28 cellular contexts compared by ENCODE assay signal in the genomic region with DNA sequence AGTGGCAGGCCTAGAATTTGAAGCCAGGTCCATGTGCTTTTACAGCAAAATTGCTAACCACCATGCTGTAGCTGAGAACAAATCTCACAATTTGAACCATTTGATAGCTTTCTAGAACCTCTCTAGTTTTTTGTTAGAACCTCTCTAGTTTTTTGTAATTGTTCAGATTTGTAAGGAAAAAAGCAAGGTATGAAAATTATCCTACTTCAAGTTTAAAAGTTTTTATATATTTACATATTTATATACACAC. TPM values are rescaled to one million over a fixed set of nuclear protein-coding genes. Genes with fewer than 3 reads are reported as not detected.
DNase-seq lines count a peak whose midpoint lies in the region; ATAC-seq, FAIRE-seq and TF ChIP-seq lines count a peak whose summit lies in the region.
"Had no signal": no experiment of that assay in that cellular context is flagged by ENCODE, and none has a peak within 500 bp of the region (broad histone marks: within the 10 kb centered on the region; RNA-seq: fewer than 3 reads in every experiment).

No MANE protein-coding gene starts in this region.

- peak overlapping the region; percentile 42 for H3K27ac Mint-ChIP-seq in astrocyte (ENCODE audit: unreplicated experiment)
- H3K27ac Mint-ChIP-seq: CD14-positive monocyte; CD4-positive, alpha-beta memory T cell; CD4-positive, CD25-positive, alpha-beta regulatory T cell; CD8-positive, alpha-beta memory T cell had no signal

- H3K36me3 ChIP-seq in HepG2 (replicated peaks in 1 of 2; ENCODE audit: control insufficient read depth in 1 of 2, insufficient read depth in 2 of 2, low read length in 2 of 2) (no peaks in the 10 kb centered on the region), right lobe of liver (no peaks in the 10 kb centered on the region), astrocyte (ENCODE audit: insufficient read depth, low read length) (no peaks in the 10 kb centered on the region), pancreas (no peaks in the 10 kb centered on the region), vagina (no peaks in the 10 kb centered on the region), mammary epithelial cell (ENCODE audit: insufficient read depth, low read length) (no peaks in the 10 kb centered on the region)
- H3K36me3 ChIP-seq: BE2C, BLaER1 had no signal

- DNase-seq in HepG2 (ENCODE audit: low spot score), result no peak
- no peak for DNase-seq in right lobe of liver
- DNase-seq in astrocyte (ENCODE audit: low read depth), result no peak
- DNase-seq in pancreas, result no peak
- DNase-seq in vagina (ENCODE audit: extremely low spot score in 2 of 2), result no peak
- DNase-seq in OCI-M2 (lab: John Stamatoyannopoulos, UW; ENCODE audit: unreplicated experiment), result no peak
- DNase-seq in mammary epithelial cell, result no peak
- DNase-seq in NCI-H1694 (lab: John Stamatoyannopoulos, UW), result no peak
- DNase-seq: 8988T; ACHN; BE2C; C1 segment of cervical spinal cord; CD4-positive, alpha-beta memory T cell; CD4-positive, CD25-positive, alpha-beta regulatory T cell; CD8-positive, alpha-beta memory T cell; COR-L47; DMS 273 treated with DMSO at 0.1 percent for 48 hours; DMS153; DMS53; DMS79; DND-41; GDM1 had no signal

- ATAC-seq in HepG2 (no peak), right lobe of liver (no peak), pancreas (no peak)
- ATAC-seq: GM12878 had no signal

- no peak for TF ChIP-seq EP300 in HepG2 (IDR thresholded peaks at IDR 0.05; ENCODE audit: low read depth in 2 of 2, low read length in 2 of 2)
- no peak for TF ChIP-seq EP300 in HepG2 (CRISPR knock-in tag; IDR thresholded peaks at IDR 0.05; ENCODE audit: borderline replicate concordance)

- intact Hi-C loops in HepG2 (cut with micrococcal nuclease; ENCODE audit: unreplicated experiment) (no loop called here), right lobe of liver (cut with DNase I) (no loop called here), pancreas (cut with DNase I) (no loop called here), vagina (cut with DNase I) (no loop called here), mammary epithelial cell (cut with micrococcal nuclease) (no loop called here)

- in situ Hi-C loops in HepG2 (cut with HindIII; ENCODE audit: extremely low pct_ligation_motif_present, low pct_unique_long_range_greater_than_20kb), result no loop called here
- in situ Hi-C loops in mammary epithelial cell (cut with MboI; ENCODE audit: low sequenced_read_pairs in 2 of 2), result no loop called here

- H3K9me3 Mint-ChIP-seq in astrocyte (ENCODE audit: unreplicated experiment), result no peaks in the 10 kb centered on the region
- H3K9me3 Mint-ChIP-seq: CD14-positive monocyte had no signal

- TF ChIP-seq CTCF in HepG2 (CRISPR knock-in tag; IDR thresholded peaks at IDR 0.05) (no peak), right lobe of liver (IDR thresholded peaks at IDR 0.05) (no peak), astrocyte (IDR thresholded peaks at IDR 0.05; ENCODE audit: insufficient read depth, low read depth, low read length) (no peak), pancreas (IDR thresholded peaks at IDR 0.05) (no peak), vagina (IDR thresholded peaks at IDR 0.05) (no peak), mammary epithelial cell (conservative IDR thresholded peaks at IDR 0.05 in 1 of 2, IDR thresholded peaks at IDR 0.05 in 1 of 2; ENCODE audit: extremely low read depth in 1 of 2, insufficient read depth in 1 of 2, low read depth in 1 of 2, low read length in 2 of 2) (no peak)

- H3K27me3 Mint-ChIP-seq in astrocyte (ENCODE audit: low read depth, unreplicated experiment), result no peaks in the 10 kb centered on the region

- TF ChIP-seq RAD21 in HepG2 (CRISPR knock-in tag; IDR thresholded peaks at IDR 0.05), result no peak

- H3K4me3 Mint-ChIP-seq in astrocyte (ENCODE audit: unreplicated experiment), result no peak overlapping the region
- H3K4me3 Mint-ChIP-seq: CD14-positive monocyte; CD4-positive, alpha-beta memory T cell; CD4-positive, CD25-positive, alpha-beta regulatory T cell; CD8-positive, alpha-beta memory T cell had no signal

- H4K20me1 ChIP-seq in HepG2 (ENCODE audit: insufficient read depth, low read length) (no peaks in the 10 kb centered on the region), astrocyte (ENCODE audit: insufficient read depth, low read length) (peaks cover 3% of the 10 kb centered on the region), mammary epithelial cell (ENCODE audit: insufficient read depth, low read length) (no peaks in the 10 kb centered on the region)
- H4K20me1 ChIP-seq: BLaER1 had no signal

- no peak for TF ChIP-seq POLR2A in HepG2 (IDR thresholded peaks at IDR 0.05; ENCODE audit: insufficient read depth in 1 of 2, low read depth in 2 of 2, low read length in 2 of 2)
- TF ChIP-seq POLR2A in right lobe of liver (IDR thresholded peaks at IDR 0.05), result no peak
- no peak for TF ChIP-seq POLR2A in vagina (IDR thresholded peaks at IDR 0.05)

- FAIRE-seq in HepG2 (lab: Jason Lieb, UNC) (no peak), astrocyte (lab: Jason Lieb, UNC) (no peak), pancreas (lab: Jason Lieb, UNC) (peak; percentile 51)
- FAIRE-seq: A204.1, GM12878, GM12892, GM18507 had no signal

- H3K9me3 ChIP-seq in HepG2 (ENCODE audit: low read length) (no peaks in the 10 kb centered on the region), right lobe of liver (no peaks in the 10 kb centered on the region), astrocyte (ENCODE audit: insufficient read depth, low read depth, low read length) (no peaks in the 10 kb centered on the region), pancreas (no peaks in the 10 kb centered on the region), vagina (no peaks in the 10 kb centered on the region), mammary epithelial cell (replicated peaks; ENCODE audit: insufficient read depth, low read length) (no peaks in the 10 kb centered on the region)
- H3K9me3 ChIP-seq: BE2C, BLaER1 had no signal

- peaks cover 17% of the 10 kb centered on the region for H3K4me1 Mint-ChIP-seq in astrocyte (ENCODE audit: low read depth, unreplicated experiment)
- H3K4me1 Mint-ChIP-seq: CD4-positive, alpha-beta memory T cell; CD4-positive, CD25-positive, alpha-beta regulatory T cell; CD8-positive, alpha-beta memory T cell had no signal

- no peak overlapping the region for H3K9ac ChIP-seq in HepG2 (ENCODE audit: insufficient read depth, low read depth, low read length)
- H3K9ac ChIP-seq in astrocyte (ENCODE audit: low read length), result no peak overlapping the region
- H3K9ac ChIP-seq in mammary epithelial cell (ENCODE audit: insufficient read depth, low read length), result no peak overlapping the region
- H3K9ac ChIP-seq: BLaER1 had no signal

- H3K4me3 ChIP-seq in HepG2 (replicated peaks in 1 of 3; ENCODE audit: insufficient read depth in 1 of 3, low read depth in 2 of 3, low read length in 3 of 3) (no peak overlapping the region), right lobe of liver (no peak overlapping the region), astrocyte (ENCODE audit: insufficient read depth, low read depth, low read length) (no peak overlapping the region), pancreas (no peak overlapping the region), vagina (no peak overlapping the region), mammary epithelial cell (replicated peaks in 1 of 3; ENCODE audit: insufficient read depth in 1 of 3, low read depth in 2 of 3, low read length in 3 of 3) (no peak overlapping the region)
- H3K4me3 ChIP-seq: BLaER1, GM12878 had no signal

- H3K4me2 ChIP-seq in HepG2 (ENCODE audit: low read depth, low read length) (no peak overlapping the region), astrocyte (ENCODE audit: low read length) (no peak overlapping the region), mammary epithelial cell (ENCODE audit: insufficient read depth, low read depth, low read length) (no peak overlapping the region)
- H3K4me2 ChIP-seq: BLaER1 had no signal

- BruUV-seq in HepG2 (replicated peaks; lab: Mats Ljungman, UMichigan) (no TSS peak), mammary epithelial cell (replicated peaks; lab: Mats Ljungman, UMichigan) (no TSS peak)

- H2AFZ ChIP-seq in HepG2 (ENCODE audit: low read length) (no peak overlapping the region), astrocyte (ENCODE audit: low read depth, low read length) (no peak overlapping the region), mammary epithelial cell (ENCODE audit: low read depth, low read length) (no peak overlapping the region)

- no peak overlapping the region for H3K27ac ChIP-seq in HepG2 (ENCODE audit: extremely low read length, insufficient read depth, low read length)
- no peak overlapping the region for H3K27ac ChIP-seq in right lobe of liver
- H3K27ac ChIP-seq in astrocyte (ENCODE audit: low read depth, low read length), result no peak overlapping the region
- no peak overlapping the region for H3K27ac ChIP-seq in pancreas
- H3K27ac ChIP-seq in vagina, result peak overlapping the region; percentile 20
- H3K27ac ChIP-seq in mammary epithelial cell (ENCODE audit: insufficient read depth, low read depth, low read length), result no peak overlapping the region
- H3K27ac ChIP-seq: BLaER1 had no signal

- no peaks in the 10 kb centered on the region for H3K27me3 ChIP-seq in HepG2 (ENCODE audit: control insufficient read depth in 1 of 2, insufficient read depth in 2 of 2, low read length in 2 of 2)
- H3K27me3 ChIP-seq in right lobe of liver, result no peaks in the 10 kb centered on the region
- H3K27me3 ChIP-seq in astrocyte (ENCODE audit: insufficient read depth, low read length), result no peaks in the 10 kb centered on the region
- no peaks in the 10 kb centered on the region for H3K27me3 ChIP-seq in pancreas
- no peaks in the 10 kb centered on the region for H3K27me3 ChIP-seq in vagina
- H3K27me3 ChIP-seq in mammary epithelial cell (ENCODE audit: insufficient read depth, low read length), result no peaks in the 10 kb centered on the region
- H3K27me3 ChIP-seq: BE2C, BLaER1 had no signal

- H3K36me3 Mint-ChIP-seq in astrocyte (ENCODE audit: low read depth, unreplicated experiment), result peaks cover 18% of the 10 kb centered on the region
- H3K36me3 Mint-ChIP-seq: CD14-positive monocyte; CD4-positive, alpha-beta memory T cell; CD4-positive, CD25-positive, alpha-beta regulatory T cell; CD8-positive, alpha-beta memory T cell had no signal

- dilution Hi-C loops in mammary epithelial cell (cut with HindIII; ENCODE audit: low sequenced_read_pairs), result loop anchor here (5.0 kb wide), 1 partner anchor 60 kb away; no protein-coding TSS in a partner anchor

- peaks cover 7% of the 10 kb centered on the region for H3K4me1 ChIP-seq in HepG2 (ENCODE audit: insufficient read depth, low read length)
- no peaks in the 10 kb centered on the region for H3K4me1 ChIP-seq in right lobe of liver
- H3K4me1 ChIP-seq in astrocyte (ENCODE audit: insufficient read depth, low read length), result peaks cover 5% of the 10 kb centered on the region
- H3K4me1 ChIP-seq in pancreas, result no peaks in the 10 kb centered on the region
- peaks cover 28% of the 10 kb centered on the region for H3K4me1 ChIP-seq in vagina
- peaks cover 5% of the 10 kb centered on the region for H3K4me1 ChIP-seq in mammary epithelial cell (ENCODE audit: insufficient read depth, low read length)
- H3K4me1 ChIP-seq: BE2C had no signal

- POLR2A ChIA-PET in HepG2 (lab: Yijun Ruan, JAX), result no interaction called here

- H3K79me2 ChIP-seq in HepG2 (ENCODE audit: insufficient read depth, low read length), result no peaks in the 10 kb centered on the region
- peaks cover 9% of the 10 kb centered on the region for H3K79me2 ChIP-seq in astrocyte (ENCODE audit: insufficient read depth, low read length)
- H3K79me2 ChIP-seq in mammary epithelial cell (ENCODE audit: insufficient read depth, low read length), result no peaks in the 10 kb centered on the region

- CTCF ChIA-PET in HepG2 (lab: Yijun Ruan, JAX; ENCODE audit: low intra/inter-chr PET ratio, low total read pairs) (no interaction called here), mammary epithelial cell (lab: Charles Lee; ENCODE audit: low non-redundant PET) (no interaction called here)

RNA-seq across cellular contexts. Expression of a gene that starts 9.8 kb away (rescaled TPM):
- total RNA-seq in HepG2 (2016; rRNA removed; fragmentation: Illumina TruSeq; extraction: Trizol) (6.9 and 7.4 TPM in 2 replicates), right lobe of liver (under 1 TPM in 5 of 6 experiments, not detected in 1; 0.06 to 0.69 (median 0.12) TPM), astrocyte (62.6 and 92.0 TPM in 2 replicates), pancreas (1 to 10 TPM; 2.4 to 7.5 (median 4.2) TPM), vagina (10.1 TPM), mammary epithelial cell (1 to 10 TPM; 3.9 to 9.3 TPM)
- 8.1 and 8.6 TPM in 2 replicates for total RNA-seq in HepG2 (2016; cell fraction: cytosol; rRNA removed; fragmentation: Illumina TruSeq; extraction: Trizol; ENCODE audit: low read depth)
- total RNA-seq in HepG2 (2016; cell fraction: insoluble cytoplasmic fraction; rRNA removed; fragmentation: Illumina TruSeq; extraction: Trizol), result 6.5 and 7.3 TPM in 2 replicates
- total RNA-seq in HepG2 (2016; cell fraction: membrane; rRNA removed; fragmentation: Illumina TruSeq; extraction: Trizol), result 14.3 and 16.8 TPM in 2 replicates
- total RNA-seq in HepG2 (2016; cell fraction: nucleus; rRNA removed; fragmentation: Illumina TruSeq; extraction: Trizol), result 4.1 and 6.0 TPM in 2 replicates
- polyA plus RNA-seq in HepG2 (2011; rRNA removed) (2.7 and 4.3 TPM in 2 replicates), pancreas (under 1 TPM; 0.19 to 0.87 TPM), mammary epithelial cell (5.8 TPM)
- 2.1 and 2.2 TPM in 2 replicates for polyA plus RNA-seq in HepG2 (2011; cell fraction: cytosol; rRNA removed)
- 1.1 and 1.5 TPM in 2 replicates for polyA plus RNA-seq in HepG2 (2011; cell fraction: nucleus; rRNA removed)
- 1.4 and 2.4 TPM in 2 replicates for polyA plus RNA-seq in HepG2 (2012)
- 10.4 and 11.5 TPM in 2 replicates for polyA plus RNA-seq in HepG2 (2016; cell fraction: cytosol; fragmentation: Illumina TruSeq; extraction: Trizol; ENCODE audit: low read depth)
- polyA plus RNA-seq in HepG2 (2016; cell fraction: insoluble cytoplasmic fraction; fragmentation: Illumina TruSeq; extraction: Trizol; ENCODE audit: low read depth), result 3.8 and 6.1 TPM in 2 replicates
- 12.1 and 13.9 TPM in 2 replicates for polyA plus RNA-seq in HepG2 (2016; cell fraction: membrane; fragmentation: Illumina TruSeq; extraction: Trizol; ENCODE audit: low read depth)
- 4.0 and 5.5 TPM in 2 replicates for polyA plus RNA-seq in HepG2 (2016; cell fraction: nucleus; fragmentation: Illumina TruSeq; extraction: Trizol; ENCODE audit: insufficient read depth, low read depth)
- 2.4 and 7.9 TPM in 2 replicates for polyA minus RNA-seq in HepG2 (2011; rRNA and poly(A)+ RNA removed; ENCODE audit: low replicate concordance)
- polyA minus RNA-seq in HepG2 (2011; cell fraction: cytosol; rRNA and poly(A)+ RNA removed), result 7.3 and 9.8 TPM in 2 replicates
- 4.1 and 5.3 TPM in 2 replicates for polyA minus RNA-seq in HepG2 (2011; cell fraction: nucleus; rRNA and poly(A)+ RNA removed)
- polyA minus RNA-seq in mammary epithelial cell, result 15.3 TPM
- total RNA-seq: CD4-positive, alpha-beta memory T cell; CD8-positive, alpha-beta memory T cell had no signal
- polyA plus RNA-seq: CD4-positive, alpha-beta memory T cell; CD8-positive, alpha-beta memory T cell had no signal

RNA-seq across cellular contexts. Expression of a gene that starts 49.4 kb away (rescaled TPM):
- total RNA-seq in HepG2 (2016; rRNA removed; fragmentation: Illumina TruSeq; extraction: Trizol) (20.3 and 25.6 TPM in 2 replicates), right lobe of liver (1 to 10 TPM; 5.1 to 9.9 (median 7.9) TPM), astrocyte (28.0 and 28.4 TPM in 2 replicates), pancreas (10 to 100 TPM in 2 of 6 donors, 1 to 10 TPM in 4; 5.5 to 13.4 (median 8.9) TPM), vagina (12.3 TPM), mammary epithelial cell (10 to 100 TPM; 17.0 to 23.0 TPM)
- 9.3 and 13.0 TPM in 2 replicates for total RNA-seq in HepG2 (2016; cell fraction: cytosol; rRNA removed; fragmentation: Illumina TruSeq; extraction: Trizol; ENCODE audit: low read depth)
- total RNA-seq in HepG2 (2016; cell fraction: insoluble cytoplasmic fraction; rRNA removed; fragmentation: Illumina TruSeq; extraction: Trizol), result 17.7 and 24.7 TPM in 2 replicates
- 6.5 and 7.1 TPM in 2 replicates for total RNA-seq in HepG2 (2016; cell fraction: membrane; rRNA removed; fragmentation: Illumina TruSeq; extraction: Trizol)
- 20.6 and 22.1 TPM in 2 replicates for total RNA-seq in HepG2 (2016; cell fraction: nucleus; rRNA removed; fragmentation: Illumina TruSeq; extraction: Trizol)
- polyA plus RNA-seq in HepG2 (2011; rRNA removed) (5.0 and 5.5 TPM in 2 replicates), pancreas (1 to 10 TPM; 4.1 to 7.1 TPM), mammary epithelial cell (12.4 TPM)
- polyA plus RNA-seq in HepG2 (2011; cell fraction: cytosol; rRNA removed), result 3.1 and 4.6 TPM in 2 replicates
- polyA plus RNA-seq in HepG2 (2011; cell fraction: nucleus; rRNA removed), result 3.0 and 3.3 TPM in 2 replicates
- polyA plus RNA-seq in HepG2 (2012), result 5.9 and 6.0 TPM in 2 replicates
- 0.74 and 0.79 TPM in 2 replicates for polyA plus RNA-seq in HepG2 (2016; cell fraction: cytosol; fragmentation: Illumina TruSeq; extraction: Trizol; ENCODE audit: low read depth)
- polyA plus RNA-seq in HepG2 (2016; cell fraction: insoluble cytoplasmic fraction; fragmentation: Illumina TruSeq; extraction: Trizol; ENCODE audit: low read depth), result 18.7 and 19.3 TPM in 2 replicates
- polyA plus RNA-seq in HepG2 (2016; cell fraction: membrane; fragmentation: Illumina TruSeq; extraction: Trizol; ENCODE audit: low read depth), result 2.2 and 2.4 TPM in 2 replicates
- 8.3 and 9.9 TPM in 2 replicates for polyA plus RNA-seq in HepG2 (2016; cell fraction: nucleus; fragmentation: Illumina TruSeq; extraction: Trizol; ENCODE audit: insufficient read depth, low read depth)
- 6.6 and 12.3 TPM in 2 replicates for polyA minus RNA-seq in HepG2 (2011; rRNA and poly(A)+ RNA removed; ENCODE audit: low replicate concordance)
- 3.9 and 5.8 TPM in 2 replicates for polyA minus RNA-seq in HepG2 (2011; cell fraction: cytosol; rRNA and poly(A)+ RNA removed)
- polyA minus RNA-seq in HepG2 (2011; cell fraction: nucleus; rRNA and poly(A)+ RNA removed), result 22.3 and 26.3 TPM in 2 replicates
- 18.1 TPM for polyA minus RNA-seq in mammary epithelial cell
